ENCODE assay signal across 18 cellular contexts in genomic region chrX:9586992-9587392, GRCh38.
DNase-seq lines count a peak whose midpoint lies in the region; ATAC-seq and TF ChIP-seq lines count a peak whose summit lies in the region.
"Had no signal": no experiment of that assay in that cellular context is flagged by ENCODE, and none has a peak within 500 bp of the region (broad histone marks: within the 10 kb centered on the region; RNA-seq: fewer than 3 reads in every experiment).

No MANE protein-coding gene starts in this region.

- ATAC-seq in Right ventricle myocardium superior (ENCODE audit: poor library complexity): peak; percentile 74
- no peak for ATAC-seq in GM21528 (IDR thresholded peaks at IDR 0.05; ENCODE audit: low FRiP score, unreplicated experiment)
- ATAC-seq in GM19397 (IDR thresholded peaks at IDR 0.05; ENCODE audit: unreplicated experiment): no peak
- no peak for ATAC-seq in GM18511 (IDR thresholded peaks at IDR 0.05; ENCODE audit: unreplicated experiment)
- ATAC-seq: foreskin keratinocyte had no signal

- H3K36me3 Mint-ChIP-seq in glutamatergic neuron (ENCODE audit: unreplicated experiment): no peaks in the 10 kb centered on the region

- no peak overlapping the region for H3K4me3 Mint-ChIP-seq in glutamatergic neuron (ENCODE audit: unreplicated experiment)
- H3K4me3 Mint-ChIP-seq: CD14-positive monocyte, neural crest cell had no signal

- H3K27ac Mint-ChIP-seq in glutamatergic neuron (ENCODE audit: unreplicated experiment): no peak overlapping the region
- H3K27ac Mint-ChIP-seq: CD14-positive monocyte had no signal

- H3K4me1 Mint-ChIP-seq in glutamatergic neuron (ENCODE audit: low read depth, unreplicated experiment): no peaks in the 10 kb centered on the region

- H3K9me3 Mint-ChIP-seq in glutamatergic neuron (ENCODE audit: unreplicated experiment): no peaks in the 10 kb centered on the region
- H3K9me3 Mint-ChIP-seq: neural crest cell had no signal

- TF ChIP-seq CTCF in glutamatergic neuron (IDR thresholded peaks at IDR 0.05; ENCODE audit: partially characterized antibody, unreplicated experiment): no peak

- H3K27me3 Mint-ChIP-seq in glutamatergic neuron (ENCODE audit: unreplicated experiment): no peaks in the 10 kb centered on the region

- DNase-seq in Right ventricle myocardium superior: no peak
- no peak for DNase-seq in cardiac septum (ENCODE audit: low spot score)
- peak; percentile 84 for DNase-seq in NCI-H69 (lab: John Stamatoyannopoulos, UW)
- DNase-seq in glutamatergic neuron: peak; percentile 19
- no peak for DNase-seq in SKM-1 (lab: John Stamatoyannopoulos, UW; ENCODE audit: unreplicated experiment)
- DNase-seq: activated CD4-positive, alpha-beta T cell treated with anti-CD3 and anti-CD28 coated beads, Interleukin-2, amount 50 U/mL, for 4 hours; DMS79; KBM-7; NCI-H774; Peyer's patch; small intestine; stimulated activated CD4-positive, alpha-beta T cell treated with anti-CD3 and anti-CD28 coated beads, Interleukin-4, amount 100 ng/mL, for 4 hours had no signal

- intact Hi-C loops in Right ventricle myocardium superior (cut with DNase I) (no loop called here), cardiac septum (cut with DNase I) (no loop called here)

Comparison
In these comparisons a context has a peak if more than half of its experiments do, and no peak if none do; other contexts are left out.
1. DNase-seq: peak in NCI-H69 (single experiment) and glutamatergic neuron (single experiment); none in Right ventricle myocardium superior (single experiment), cardiac septum (single experiment) and SKM-1 (single experiment).